In genomic region chr16:70701596-70701995, GRCh38 we compare ENCODE assay signal across 15 cellular contexts. TPM values are rescaled to one million over a fixed set of nuclear protein-coding genes. Genes with fewer than 3 reads are reported as not detected.
DNase-seq lines count a peak whose midpoint lies in the region; ATAC-seq and TF ChIP-seq lines count a peak whose summit lies in the region.
"Had no signal": no experiment of that assay in that cellular context is flagged by ENCODE, and none has a peak within 500 bp of the region (broad histone marks: within the 10 kb centered on the region; RNA-seq: fewer than 3 reads in every experiment).

No MANE protein-coding gene starts in this region.

- peak overlapping the region; percentile 97 for H2BK20ac ChIP-seq in IMR-90 (ENCODE audit: low read depth, low read length)

- peak overlapping the region; percentile 100 for H2AK5ac ChIP-seq in IMR-90 (ENCODE audit: low read depth, low read length)

- no TSS peak for BruUV-seq in IMR-90 (replicated peaks; lab: Mats Ljungman, UMichigan)

- H4K20me1 ChIP-seq in IMR-90 (ENCODE audit: insufficient read depth, low read length): no peaks in the 10 kb centered on the region

- H2BK120ac ChIP-seq in IMR-90 (ENCODE audit: low read depth, low read length): peak overlapping the region; percentile 99

- H3K9me3 ChIP-seq in IMR-90 (ENCODE audit: control insufficient read depth, insufficient read depth, low read length) (no peaks in the 10 kb centered on the region), ascending aorta (no peaks in the 10 kb centered on the region), stomach (no peaks in the 10 kb centered on the region)

- ATAC-seq in IMR-90 (ENCODE audit: low read depth): no peak
- no peak for ATAC-seq in HG02678 (IDR thresholded peaks at IDR 0.05; ENCODE audit: unreplicated experiment)
- ATAC-seq: natural killer cell had no signal

- H3K4me1 ChIP-seq in IMR-90 (ENCODE audit: control insufficient read depth, insufficient read depth, low read length) (peaks cover 58% of the 10 kb centered on the region), ascending aorta (peaks cover 40 to 73% of the 10 kb centered on the region in 2 donors), stomach (peaks cover 20 to 89% (median 71%) of the 10 kb centered on the region in 4 donors)

- whole genome bisulfite sequencing in IMR-90 (ENCODE audit: extremely low coverage in 2 of 2, insufficient read length in 1 of 2), 2 experiments: 89% methylated on average over 7 of the region's 9 CpGs; no CpG with 5 or more reads in 1 of the 2 experiments
- 76 to 87% (median 84%) methylated on average over 9 of the region's 9 CpGs for WGBS in stomach, 5 donors

- peak overlapping the region; percentile 75; the same call in 1 of the 2 replicates for H3K23ac ChIP-seq in IMR-90 (ENCODE audit: low read depth, low read length)

- DNase-seq in IMR-90 (no peak), ascending aorta (ENCODE audit: low spot score in 2 of 2) (no peak), mesothelial cell of epicardium (ENCODE audit: low spot score in 2 of 2, unreplicated experiment in 2 of 2) (no peak), stomach (no peak), NCI-H1694 (lab: John Stamatoyannopoulos, UW) (no peak), ACHN (no peak), COR-L47 (lab: John Stamatoyannopoulos, UW) (no peak)
- DNase-seq: activated CD4-positive, alpha-beta T cell treated with anti-CD3 and anti-CD28 coated beads for 1 hour; CD4-positive, alpha-beta memory T cell; cerebellar nuclear complex; Kasumi-1; natural killer cell; NCI-H2107; stimulated activated CD4-positive, alpha-beta T cell treated with anti-CD3 and anti-CD28 coated beads, Interleukin-15, amount 100 ng/mL, for 24 hours had no signal

- H3K56ac ChIP-seq in IMR-90 (ENCODE audit: extremely low read depth, insufficient read depth, low read length): peak overlapping the region; percentile 1; the same call in 1 of the 2 replicates

- H3K27me3 ChIP-seq in IMR-90 (ENCODE audit: control insufficient read depth, insufficient read depth, low read length): no peaks in the 10 kb centered on the region
- no peaks in the 10 kb centered on the region for H3K27me3 ChIP-seq in ascending aorta
- no peaks in the 10 kb centered on the region for H3K27me3 ChIP-seq in stomach

- dilution Hi-C loops in IMR-90 (cut with HindIII; ENCODE audit: low sequenced_read_pairs, unreplicated experiment): no loop called here

- H3K27ac Mint-ChIP-seq in mesothelial cell of epicardium: peak overlapping the region; percentile 93

- H3K27me3 Mint-ChIP-seq in mesothelial cell of epicardium (ENCODE audit: low read depth): no peaks in the 10 kb centered on the region
- H3K27me3 Mint-ChIP-seq: CD4-positive, alpha-beta memory T cell had no signal

- H3K36me3 Mint-ChIP-seq in mesothelial cell of epicardium: peaks cover 2% of the 10 kb centered on the region
- H3K36me3 Mint-ChIP-seq: natural killer cell had no signal

- no peak for TF ChIP-seq CTCF in IMR-90 (conservative IDR thresholded peaks at IDR 0.05; ENCODE audit: low read depth, low read length)
- no peak for TF ChIP-seq CTCF in ascending aorta (IDR thresholded peaks at IDR 0.05)
- no peak for TF ChIP-seq CTCF in mesothelial cell of epicardium (IDR thresholded peaks at IDR 0.05; ENCODE audit: unreplicated experiment)
- no peak for TF ChIP-seq CTCF in stomach (IDR thresholded peaks at IDR 0.05)

- H3K14ac ChIP-seq in IMR-90 (replicated peaks; ENCODE audit: low read depth, low read length): peak overlapping the region; percentile 94

- no peak overlapping the region for H3K9ac ChIP-seq in IMR-90 (ENCODE audit: low read depth, low read length)

- no peak overlapping the region for H3K4me3 Mint-ChIP-seq in mesothelial cell of epicardium
- H3K4me3 Mint-ChIP-seq: CD4-positive, alpha-beta memory T cell; natural killer cell had no signal

- peak overlapping the region; percentile 53; the same call in 2 of the 3 replicates for H2BK15ac ChIP-seq in IMR-90 (ENCODE audit: low read depth, low read length)

- peak overlapping the region; percentile 97 for H3K4ac ChIP-seq in IMR-90 (ENCODE audit: low read depth, low read length)

- POLR2A ChIA-PET in IMR-90 (lab: Charles Lee; ENCODE audit: unreplicated experiment): no interaction called here

- H2AK9ac ChIP-seq in IMR-90 (replicated peaks; ENCODE audit: low read depth, low read length, poor library complexity): peak overlapping the region; percentile 39

- TF ChIP-seq EP300 in stomach (IDR thresholded peaks at IDR 0.05): no peak

- H2AFZ ChIP-seq in IMR-90 (replicated peaks; ENCODE audit: low read length, poor library complexity): no peak overlapping the region

- peaks cover 51% of the 10 kb centered on the region for H3K9me1 ChIP-seq in IMR-90 (ENCODE audit: insufficient read depth, low read length)

- H3K9me3 Mint-ChIP-seq in mesothelial cell of epicardium: no peaks in the 10 kb centered on the region
- H3K9me3 Mint-ChIP-seq: CD4-positive, alpha-beta memory T cell; natural killer cell had no signal

- H4K8ac ChIP-seq in IMR-90 (ENCODE audit: low read depth in 2 of 2, low read length in 2 of 2): peak overlapping the region; percentile 4 to 73; a peak in 3 of 4 replicates

- TF ChIP-seq POLR2A in IMR-90 (IDR thresholded peaks at IDR 0.05; ENCODE audit: low read depth, low read length) (no peak), stomach (IDR thresholded peaks at IDR 0.05) (no peak)

- no peak overlapping the region for H3K4me3 ChIP-seq in IMR-90 (ENCODE audit: insufficient read depth, low read depth, low read length)
- H3K4me3 ChIP-seq in ascending aorta: no peak overlapping the region
- H3K4me3 ChIP-seq in stomach: no peak overlapping the region

- CTCF ChIA-PET in IMR-90 (lab: Yijun Ruan, JAX): no interaction called here

- peak overlapping the region; percentile 96 for H2BK5ac ChIP-seq in IMR-90 (ENCODE audit: low read depth, low read length, poor library complexity, severe bottlenecking)

- peak overlapping the region; percentile 71 for H3K18ac ChIP-seq in IMR-90 (ENCODE audit: low read depth, low read length)

- peaks cover 0 to 49% of the 10 kb centered on the region in 2 experiments; a peak in 2 of 4 replicates for H3K79me1 ChIP-seq in IMR-90 (ENCODE audit: low read depth in 1 of 2, low read length in 2 of 2)

- peak overlapping the region; percentile 99 for H4K91ac ChIP-seq in IMR-90 (ENCODE audit: insufficient read depth, low read depth, low read length)

- peak overlapping the region; percentile 73 for H4K5ac ChIP-seq in IMR-90 (ENCODE audit: low read depth, low read length)

- no peak for TF ChIP-seq RAD21 in IMR-90 (IDR thresholded peaks at IDR 0.05; ENCODE audit: low read length)

- peak overlapping the region; percentile 80 for H3K27ac ChIP-seq in IMR-90 (ENCODE audit: insufficient read depth, low read length)
- H3K27ac ChIP-seq in ascending aorta: peak overlapping the region; percentile 91 to 96
- H3K27ac ChIP-seq in stomach: peak overlapping the region in 4 of 5 donors; percentile 73 to 95 (median 82)

- intact Hi-C loops in IMR-90 (cut with micrococcal nuclease) (no loop called here), ascending aorta (cut with DNase I) (loop anchor here (5.0 kb wide), 1 partner anchor 36 kb away; no protein-coding TSS in a partner anchor), stomach (cut with DNase I; ENCODE audit: low total_unique reads) (no loop called here)

- H3K4me2 ChIP-seq in IMR-90 (ENCODE audit: low read depth, low read length): no peak overlapping the region

- in situ Hi-C loops in IMR-90 (cut with MboI; ENCODE audit: low sequenced_read_pairs) (no loop called here), ACHN (cut with HindIII; ENCODE audit: low pct_ligation_motif_present, low pct_unique_long_range_greater_than_20kb, low sequenced_read_pairs) (no loop called here)

- H3K36me3 ChIP-seq in IMR-90 (ENCODE audit: control insufficient read depth, insufficient read depth, low read length) (no peaks in the 10 kb centered on the region; the same call in 1 of the 2 replicates), ascending aorta (no peaks in the 10 kb centered on the region), stomach (peaks cover 0 to 19% (median 15%) of the 10 kb centered on the region in 4 donors)

- H3K4me1 Mint-ChIP-seq in mesothelial cell of epicardium: peaks cover 56% of the 10 kb centered on the region

TF ChIP-seq in IMR-90, 13 proteins besides CTCF, POLR2A, EP300 and RAD21:
- TF ChIP-seq RCOR1 (IDR thresholded peaks at IDR 0.05; ENCODE audit: insufficient replicate concordance, low read length): no peak
- TF ChIP-seq, protein P1, sequence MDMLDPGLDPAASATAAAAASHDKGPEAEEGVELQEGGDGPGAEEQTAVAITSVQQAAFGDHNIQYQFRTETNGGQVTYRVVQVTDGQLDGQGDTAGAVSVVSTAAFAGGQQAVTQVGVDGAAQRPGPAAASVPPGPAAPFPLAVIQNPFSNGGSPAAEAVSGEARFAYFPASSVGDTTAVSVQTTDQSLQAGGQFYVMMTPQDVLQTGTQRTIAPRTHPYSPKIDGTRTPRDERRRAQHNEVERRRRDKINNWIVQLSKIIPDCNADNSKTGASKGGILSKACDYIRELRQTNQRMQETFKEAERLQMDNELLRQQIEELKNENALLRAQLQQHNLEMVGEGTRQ (IDR thresholded peaks at IDR 0.05; ENCODE audit: low read depth, low read length): no peak

RNA-seq across cellular contexts. Expression of gene MTSS2, which starts 15.7 kb away (rescaled TPM):
- total RNA-seq in IMR-90 (2012; rRNA removed) (8.9 and 9.1 TPM in 2 replicates), ascending aorta (98.6 TPM), mesothelial cell of epicardium (100 to 104 TPM (median 102 TPM) in 3 replicates), stomach (10 to 100 TPM in 4 of 5 donors, 1 to 10 TPM in 1; 5.8 to 50.7 (median 17.4) TPM)
- polyA plus RNA-seq in IMR-90 (2012; rRNA removed) (86.2 and 108 TPM in 2 replicates), stomach (10 to 100 TPM; 19.7 to 42.2 (median 33.0) TPM)
- 69.9 and 88.4 TPM in 2 replicates for polyA plus RNA-seq in IMR-90 (2012; cell fraction: cytosol; rRNA removed)
- polyA plus RNA-seq in IMR-90 (2012; cell fraction: nucleus; rRNA removed; ENCODE audit: low replicate concordance): 148 and 251 TPM in 2 replicates
- polyA plus RNA-seq: CD4-positive, alpha-beta memory T cell had no signal

RNA-seq across cellular contexts. Expression of gene IL34, which starts 55.2 kb away (rescaled TPM):
- 1.1 and 1.3 TPM in 2 replicates for total RNA-seq in IMR-90 (2012; rRNA removed)
- 2.0 and 2.5 TPM in 2 replicates for polyA plus RNA-seq in IMR-90 (2012; rRNA removed)
- 2.1 and 4.5 TPM in 2 replicates for polyA plus RNA-seq in IMR-90 (2012; cell fraction: cytosol; rRNA removed)
- 2.3 and 2.9 TPM in 2 replicates for polyA plus RNA-seq in IMR-90 (2012; cell fraction: nucleus; rRNA removed; ENCODE audit: low replicate concordance)
- total RNA-seq in ascending aorta: 116 TPM
- total RNA-seq in mesothelial cell of epicardium: 1.3 to 2.1 TPM (median 1.4 TPM) in 3 replicates
- 1 to 10 TPM in 1 of 5 donors, under 1 TPM in 2, not detected in 2; 0.45 to 2.0 (median 0.87) TPM for total RNA-seq in stomach
- polyA plus RNA-seq in stomach: 1 to 10 TPM; 1.5 to 5.9 (median 2.1) TPM
- total RNA-seq: CD4-positive, alpha-beta memory T cell had no signal
- polyA plus RNA-seq: CD4-positive, alpha-beta memory T cell had no signal

Comparison
In these comparisons a context has a peak if more than half of its experiments do, and no peak if none do; other contexts are left out.
1. RNA of gene IL34, which starts 55.2 kb away (total RNA-seq): 116 TPM in ascending aorta (single experiment); 1.3 to 2.1 TPM in mesothelial cell of epicardium, 1.1 to 1.3 TPM in IMR-90 and 0.45 to 2.0 TPM in stomach; every median in the first group is over 10 times any median in the second.
2. Peak in every context shown above with its lines, with median percentiles within 50 percentile points of each other: H3K27ac ChIP-seq.